In genomic region chr20:20018366-20018765, GRCh38 we compare ENCODE assay signal across 8 cellular contexts. TPM values are rescaled to one million over a fixed set of nuclear protein-coding genes. Genes with fewer than 3 reads are reported as not detected.
A peak's percentile ranks its signal among the peaks of the same experiment; 100 is the strongest.
DNase-seq lines count a peak whose midpoint lies in the region; ATAC-seq and TF ChIP-seq lines count a peak whose summit lies in the region.

No MANE protein-coding gene starts in this region.

- POLR2A ChIA-PET in activated naive CD8-positive, alpha-beta T cell treated with anti-CD3 and anti-CD28 coated beads, Interleukin-2, amount 10 ng/mL, durations not matched to agents 7 days and 5 days (lab: Charles Lee), result interaction anchor here (2.4 kb wide), 1 partner anchor 34 kb away, joined by 37 read pairs; the partner anchor contains the start of genes CFAP61 and CRNKL1

- peak overlapping the region in 1 of 2 donors; percentile 63 for H3K9ac ChIP-seq in liver (ENCODE audit: low read depth in 1 of 2, low read length in 2 of 2)

- no peaks in the 10 kb centered on the region for H3K27me3 ChIP-seq in liver (ENCODE audit: control insufficient read depth in 4 of 4, insufficient read depth in 4 of 4, low read length in 3 of 4)
- no peaks in the 10 kb centered on the region for H3K27me3 ChIP-seq in upper lobe of left lung

- peak overlapping the region; percentile 12 for H3K27ac Mint-ChIP-seq in activated naive CD4-positive, alpha-beta T cell treated with anti-CD3 and anti-CD28 coated beads, Interleukin-2, amount 10 ng/mL, durations not matched to agents 7 days and 5 days
- H3K27ac Mint-ChIP-seq in activated naive CD8-positive, alpha-beta T cell treated with anti-CD3 and anti-CD28 coated beads, Interleukin-2, amount 10 ng/mL, durations not matched to agents 7 days and 5 days, result peak overlapping the region; percentile 65

- H3K4me1 Mint-ChIP-seq in activated naive CD4-positive, alpha-beta T cell treated with anti-CD3 and anti-CD28 coated beads, Interleukin-2, amount 10 ng/mL, durations not matched to agents 7 days and 5 days, result peaks cover 66% of the 10 kb centered on the region
- peaks cover 49% of the 10 kb centered on the region for H3K4me1 Mint-ChIP-seq in activated naive CD8-positive, alpha-beta T cell treated with anti-CD3 and anti-CD28 coated beads, Interleukin-2, amount 10 ng/mL, durations not matched to agents 7 days and 5 days

- WGBS in liver, result 90% methylated on average over 8 of the region's 8 CpGs
- 86 to 93% methylated on average over 8 of the region's 8 CpGs for WGBS in upper lobe of left lung, 2 donors

- H3K36me3 ChIP-seq in liver (ENCODE audit: control insufficient read depth in 4 of 4, insufficient read depth in 3 of 4, low read depth in 1 of 4, low read length in 3 of 4), result peaks cover 0 to 6% (median 3%) of the 10 kb centered on the region in 4 donors
- peaks cover 0 to 11% (median 0%) of the 10 kb centered on the region in 4 donors for H3K36me3 ChIP-seq in upper lobe of left lung

- no peak overlapping the region for H3K27ac ChIP-seq in liver (ENCODE audit: low read depth in 1 of 2, low read length in 2 of 2)
- H3K27ac ChIP-seq in upper lobe of left lung, result no peak overlapping the region

- H3K9me3 ChIP-seq in liver (ENCODE audit: control insufficient read depth in 4 of 4, low read length in 3 of 4) (no peaks in the 10 kb centered on the region), upper lobe of left lung (no peaks in the 10 kb centered on the region)

- H3K4me1 ChIP-seq in liver (ENCODE audit: control insufficient read depth in 4 of 4, insufficient read depth in 4 of 4, low read length in 3 of 4) (peaks cover 9 to 22% (median 16%) of the 10 kb centered on the region in 4 donors), upper lobe of left lung (peaks cover 25 to 63% (median 46%) of the 10 kb centered on the region in 4 donors)

- H3K27me3 Mint-ChIP-seq in activated naive CD4-positive, alpha-beta T cell treated with anti-CD3 and anti-CD28 coated beads, Interleukin-2, amount 10 ng/mL, durations not matched to agents 7 days and 5 days, result peaks cover 3% of the 10 kb centered on the region
- no peaks in the 10 kb centered on the region for H3K27me3 Mint-ChIP-seq in activated naive CD8-positive, alpha-beta T cell treated with anti-CD3 and anti-CD28 coated beads, Interleukin-2, amount 10 ng/mL, durations not matched to agents 7 days and 5 days

- TF ChIP-seq CTCF in liver (IDR thresholded peaks at IDR 0.05; ENCODE audit: low read depth, low read length, missing input control) (no peak), upper lobe of left lung (IDR thresholded peaks at IDR 0.05) (no peak)

- no peak for TF ChIP-seq POLR2A in upper lobe of left lung (IDR thresholded peaks at IDR 0.05)

- TF ChIP-seq EP300 in upper lobe of left lung (IDR thresholded peaks at IDR 0.05), result no peak

- no peaks in the 10 kb centered on the region for H3K9me3 Mint-ChIP-seq in activated naive CD4-positive, alpha-beta T cell treated with anti-CD3 and anti-CD28 coated beads, Interleukin-2, amount 10 ng/mL, durations not matched to agents 7 days and 5 days
- H3K9me3 Mint-ChIP-seq in activated naive CD8-positive, alpha-beta T cell treated with anti-CD3 and anti-CD28 coated beads, Interleukin-2, amount 10 ng/mL, durations not matched to agents 7 days and 5 days, result no peaks in the 10 kb centered on the region

- no peak for TF ChIP-seq RAD21 in liver (IDR thresholded peaks at IDR 0.05)

- CTCF ChIA-PET in activated naive CD4-positive, alpha-beta T cell treated with anti-CD3 and anti-CD28 coated beads, Interleukin-2, amount 10 ng/mL, durations not matched to agents 7 days and 5 days (lab: Charles Lee), result interaction anchor here (2.5 kb wide), 1 partner anchor 34 kb away, joined by 12 read pairs; the partner anchor contains the start of genes CFAP61 and CRNKL1

- DNase-seq in activated naive CD4-positive, alpha-beta T cell treated with anti-CD3 and anti-CD28 coated beads, Interleukin-2, amount 10 ng/mL, durations not matched to agents 7 days and 5 days, result no peak
- no peak for DNase-seq in activated naive CD4-positive, alpha-beta T cell treated with Interleukin-2 at 50 U/mL for 16 hours
- DNase-seq in activated naive CD8-positive, alpha-beta T cell treated with anti-CD3 and anti-CD28 coated beads, Interleukin-2, amount 10 ng/mL, durations not matched to agents 7 days and 5 days, result no peak
- DNase-seq in upper lobe of left lung (no peak), NCI-H446 (lab: John Stamatoyannopoulos, UW) (no peak), NCI-H526 treated with DMSO at 0.1 percent for 48 hours (lab: John Stamatoyannopoulos, UW) (no peak)

- peak overlapping the region in 2 of 3 donors; percentile 91 to 97 for H3K4me3 ChIP-seq in liver (ENCODE audit: low read depth in 1 of 3, low read length in 3 of 3)
- peak overlapping the region in 3 of 4 donors; percentile 83 to 100 (median 88) for H3K4me3 ChIP-seq in upper lobe of left lung

- no peak for ATAC-seq in activated naive CD8-positive, alpha-beta T cell treated with anti-CD3 and anti-CD28 coated beads, Interleukin-2, amount 10 ng/mL, durations not matched to agents 7 days and 5 days (ENCODE audit: low read depth)
- no peak for ATAC-seq in upper lobe of left lung (ENCODE audit: low FRiP score in 2 of 2)
- no peak for ATAC-seq in GM21528 (IDR thresholded peaks at IDR 0.05; ENCODE audit: low FRiP score, unreplicated experiment)

- H3K36me3 Mint-ChIP-seq in activated naive CD4-positive, alpha-beta T cell treated with anti-CD3 and anti-CD28 coated beads, Interleukin-2, amount 10 ng/mL, durations not matched to agents 7 days and 5 days, result peaks cover 14% of the 10 kb centered on the region
- peaks cover 6% of the 10 kb centered on the region for H3K36me3 Mint-ChIP-seq in activated naive CD8-positive, alpha-beta T cell treated with anti-CD3 and anti-CD28 coated beads, Interleukin-2, amount 10 ng/mL, durations not matched to agents 7 days and 5 days

- H3K4me3 Mint-ChIP-seq in activated naive CD4-positive, alpha-beta T cell treated with anti-CD3 and anti-CD28 coated beads, Interleukin-2, amount 10 ng/mL, durations not matched to agents 7 days and 5 days, result peak overlapping the region; percentile 88
- H3K4me3 Mint-ChIP-seq in activated naive CD8-positive, alpha-beta T cell treated with anti-CD3 and anti-CD28 coated beads, Interleukin-2, amount 10 ng/mL, durations not matched to agents 7 days and 5 days, result peak overlapping the region; percentile 90

TF ChIP-seq in liver, 16 proteins besides CTCF, POLR2A, EP300 and RAD21 (continues in another document):
- TF ChIP-seq, protein P1, sequence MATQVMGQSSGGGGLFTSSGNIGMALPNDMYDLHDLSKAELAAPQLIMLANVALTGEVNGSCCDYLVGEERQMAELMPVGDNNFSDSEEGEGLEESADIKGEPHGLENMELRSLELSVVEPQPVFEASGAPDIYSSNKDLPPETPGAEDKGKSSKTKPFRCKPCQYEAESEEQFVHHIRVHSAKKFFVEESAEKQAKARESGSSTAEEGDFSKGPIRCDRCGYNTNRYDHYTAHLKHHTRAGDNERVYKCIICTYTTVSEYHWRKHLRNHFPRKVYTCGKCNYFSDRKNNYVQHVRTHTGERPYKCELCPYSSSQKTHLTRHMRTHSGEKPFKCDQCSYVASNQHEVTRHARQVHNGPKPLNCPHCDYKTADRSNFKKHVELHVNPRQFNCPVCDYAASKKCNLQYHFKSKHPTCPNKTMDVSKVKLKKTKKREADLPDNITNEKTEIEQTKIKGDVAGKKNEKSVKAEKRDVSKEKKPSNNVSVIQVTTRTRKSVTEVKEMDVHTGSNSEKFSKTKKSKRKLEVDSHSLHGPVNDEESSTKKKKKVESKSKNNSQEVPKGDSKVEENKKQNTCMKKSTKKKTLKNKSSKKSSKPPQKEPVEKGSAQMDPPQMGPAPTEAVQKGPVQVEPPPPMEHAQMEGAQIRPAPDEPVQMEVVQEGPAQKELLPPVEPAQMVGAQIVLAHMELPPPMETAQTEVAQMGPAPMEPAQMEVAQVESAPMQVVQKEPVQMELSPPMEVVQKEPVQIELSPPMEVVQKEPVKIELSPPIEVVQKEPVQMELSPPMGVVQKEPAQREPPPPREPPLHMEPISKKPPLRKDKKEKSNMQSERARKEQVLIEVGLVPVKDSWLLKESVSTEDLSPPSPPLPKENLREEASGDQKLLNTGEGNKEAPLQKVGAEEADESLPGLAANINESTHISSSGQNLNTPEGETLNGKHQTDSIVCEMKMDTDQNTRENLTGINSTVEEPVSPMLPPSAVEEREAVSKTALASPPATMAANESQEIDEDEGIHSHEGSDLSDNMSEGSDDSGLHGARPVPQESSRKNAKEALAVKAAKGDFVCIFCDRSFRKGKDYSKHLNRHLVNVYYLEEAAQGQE (IDR thresholded peaks at IDR 0.05), result no peak
- TF ChIP-seq SP1 (IDR thresholded peaks at IDR 0.05), result no peak
- TF ChIP-seq NR2F2 (IDR thresholded peaks at IDR 0.05), result no peak
- TF ChIP-seq RXRA (IDR thresholded peaks at IDR 0.05), result no peak
- TF ChIP-seq FOXA2 (IDR thresholded peaks at IDR 0.05), result no peak
- TF ChIP-seq, protein P2, sequence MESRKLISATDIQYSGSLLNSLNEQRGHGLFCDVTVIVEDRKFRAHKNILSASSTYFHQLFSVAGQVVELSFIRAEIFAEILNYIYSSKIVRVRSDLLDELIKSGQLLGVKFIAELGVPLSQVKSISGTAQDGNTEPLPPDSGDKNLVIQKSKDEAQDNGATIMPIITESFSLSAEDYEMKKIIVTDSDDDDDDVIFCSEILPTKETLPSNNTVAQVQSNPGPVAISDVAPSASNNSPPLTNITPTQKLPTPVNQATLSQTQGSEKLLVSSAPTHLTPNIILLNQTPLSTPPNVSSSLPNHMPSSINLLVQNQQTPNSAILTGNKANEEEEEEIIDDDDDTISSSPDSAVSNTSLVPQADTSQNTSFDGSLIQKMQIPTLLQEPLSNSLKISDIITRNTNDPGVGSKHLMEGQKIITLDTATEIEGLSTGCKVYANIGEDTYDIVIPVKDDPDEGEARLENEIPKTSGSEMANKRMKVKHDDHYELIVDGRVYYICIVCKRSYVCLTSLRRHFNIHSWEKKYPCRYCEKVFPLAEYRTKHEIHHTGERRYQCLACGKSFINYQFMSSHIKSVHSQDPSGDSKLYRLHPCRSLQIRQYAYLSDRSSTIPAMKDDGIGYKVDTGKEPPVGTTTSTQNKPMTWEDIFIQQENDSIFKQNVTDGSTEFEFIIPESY (IDR thresholded peaks at IDR 0.05), result no peak
- no peak for TF ChIP-seq JUND (IDR thresholded peaks at IDR 0.05)

RNA-seq across cellular contexts. Expression of gene NAA20, which starts 1.2 kb away (rescaled TPM):
- 10 to 100 TPM; 40.1 to 42.7 TPM for total RNA-seq in activated naive CD8-positive, alpha-beta T cell treated with anti-CD3 and anti-CD28 coated beads, Interleukin-2, amount 10 ng/mL, durations not matched to agents 7 days and 5 days
- 10 to 100 TPM; 26.8 to 28.4 TPM for total RNA-seq in liver
- 10 to 100 TPM; 50.1 to 75.6 TPM for polyA plus RNA-seq in liver
- 10 to 100 TPM; 17.8 to 56.5 (median 49.4) TPM for total RNA-seq in upper lobe of left lung

RNA-seq across cellular contexts. Expression of gene CRNKL1, which starts 33.9 kb away (rescaled TPM):
- total RNA-seq in activated naive CD8-positive, alpha-beta T cell treated with anti-CD3 and anti-CD28 coated beads, Interleukin-2, amount 10 ng/mL, durations not matched to agents 7 days and 5 days, result 10 to 100 TPM; 23.2 to 25.1 TPM
- total RNA-seq in liver, result 10 to 100 TPM; 10.3 to 16.2 TPM
- 1 to 10 TPM; 5.0 to 5.6 TPM for polyA plus RNA-seq in liver
- total RNA-seq in upper lobe of left lung, result 10 to 100 TPM; 13.5 to 44.0 (median 18.4) TPM

RNA-seq across cellular contexts. Expression of gene CFAP61, which starts 34.0 kb away (rescaled TPM):
- not detected for total RNA-seq in activated naive CD8-positive, alpha-beta T cell treated with anti-CD3 and anti-CD28 coated beads, Interleukin-2, amount 10 ng/mL, durations not matched to agents 7 days and 5 days
- total RNA-seq in liver (under 1 TPM in 1 of 2 donors, not detected in 1; 0.05 TPM), upper lobe of left lung (10 to 100 TPM in 2 of 6 donors, 1 to 10 TPM in 3, under 1 TPM in 1; 0.37 to 14.3 (median 6.1) TPM)
- not detected for polyA plus RNA-seq in liver
